15 cellular contexts compared by ENCODE assay signal in genomic region chr3:113097821-113098516, GRCh38.
DNase-seq lines count a peak whose midpoint lies in the region; ATAC-seq and TF ChIP-seq lines count a peak whose summit lies in the region.
"Had no signal": no experiment of that assay in that cellular context is flagged by ENCODE, and none has a peak within 500 bp of the region (broad histone marks: within the 10 kb centered on the region; RNA-seq: fewer than 3 reads in every experiment).

No MANE protein-coding gene starts in this region.

- no peak for TF ChIP-seq CTCF in epithelial cell of proximal tubule (conservative IDR thresholded peaks at IDR 0.05; ENCODE audit: low read depth, low read length)
- TF ChIP-seq CTCF in osteoblast (IDR thresholded peaks at IDR 0.05; ENCODE audit: extremely low read depth, low read depth, low read length): no peak
- TF ChIP-seq CTCF in dorsolateral prefrontal cortex (IDR thresholded peaks at IDR 0.05 in 54 of 56, conservative IDR thresholded peaks at IDR 0.05 in 2 of 56; ENCODE audit: low read depth in 1 of 56, partially characterized antibody in 56 of 56): no peak

- no peak overlapping the region for H3K4me3 ChIP-seq in epithelial cell of proximal tubule (ENCODE audit: low read depth, low read length)
- no peak overlapping the region for H3K4me3 ChIP-seq in osteoblast (ENCODE audit: insufficient read depth, low read length)
- no peak overlapping the region for H3K4me3 ChIP-seq in dorsolateral prefrontal cortex
- H3K4me3 ChIP-seq: lower lobe of right lung, prostate gland, thyroid gland had no signal

- no peaks in the 10 kb centered on the region for H3K79me2 ChIP-seq in osteoblast (ENCODE audit: insufficient read depth, low read length)

- H3K36me3 ChIP-seq in osteoblast (ENCODE audit: insufficient read depth, low read length): no peaks in the 10 kb centered on the region
- H3K36me3 ChIP-seq: lower lobe of right lung, prostate gland, thyroid gland had no signal

- H3K4me2 ChIP-seq in osteoblast (ENCODE audit: insufficient read depth, low read length): peak overlapping the region; percentile 8

- H3K27me3 ChIP-seq in osteoblast (ENCODE audit: insufficient read depth, low read length) (peaks cover 4% of the 10 kb centered on the region), dorsolateral prefrontal cortex (no peaks in the 10 kb centered on the region)
- H3K27me3 ChIP-seq: thyroid gland had no signal

- H3K9me3 ChIP-seq in osteoblast (ENCODE audit: low read depth, low read length): peaks cover 2% of the 10 kb centered on the region
- H3K9me3 ChIP-seq: lower lobe of right lung, prostate gland, thyroid gland had no signal

- H4K20me1 ChIP-seq in osteoblast (ENCODE audit: insufficient read depth, low read length): no peaks in the 10 kb centered on the region

- peak; percentile 92 for DNase-seq in ELR (ENCODE audit: low read depth)
- peak; percentile 4 for DNase-seq in RKO (ENCODE audit: low spot score)
- DNase-seq in epithelial cell of proximal tubule (ENCODE audit: low read depth): peak; percentile 79
- DNase-seq in osteoblast (ENCODE audit: insufficient read length, low spot score, missing footprints): no peak
- DNase-seq in activated CD4-positive, alpha-beta T cell treated with anti-CD3 and anti-CD28 coated beads, Interleukin-2, amount 50 U/mL, for 1 hour: no peak
- no peak for DNase-seq in dorsolateral prefrontal cortex
- no peak for DNase-seq in SIG-M5 (lab: John Stamatoyannopoulos, UW)
- DNase-seq: activated T-cell treated with anti-CD3 and anti-CD28 coated beads for 4 hours, glutamatergic neuron, lower lobe of right lung, NCI-H2029 treated with DMSO at 0.1 percent for 48 hours, thyroid gland had no signal

- H3K27ac ChIP-seq in osteoblast (ENCODE audit: low read depth, low read length) (no peak overlapping the region), dorsolateral prefrontal cortex (no peak overlapping the region)
- H3K27ac ChIP-seq: HL-60, lower lobe of right lung, prostate gland, thyroid gland had no signal

- intact Hi-C loops in dorsolateral prefrontal cortex (cut with DNase I): no loop called here

- H3K4me1 ChIP-seq in osteoblast (ENCODE audit: insufficient read depth, low read length): peaks cover 27% of the 10 kb centered on the region
- H3K4me1 ChIP-seq: lower lobe of right lung, prostate gland, thyroid gland had no signal

- no peak overlapping the region for H2AFZ ChIP-seq in osteoblast (ENCODE audit: low read length)

- ATAC-seq in GM19328 (IDR thresholded peaks at IDR 0.05; ENCODE audit: unreplicated experiment): no peak
- ATAC-seq: lower lobe of right lung had no signal

Comparison
In these comparisons a context has a peak if more than half of its experiments do, and no peak if none do; other contexts are left out.
1. DNase-seq: peak in ELR (single experiment), RKO (single experiment) and epithelial cell of proximal tubule (single experiment); none in osteoblast (single experiment), activated CD4-positive, alpha-beta T cell treated with anti-CD3 and anti-CD28 coated beads, Interleukin-2, amount 50 U/mL, for 1 hour (single experiment), dorsolateral prefrontal cortex (0 of 10) and SIG-M5 (single experiment).